In genomic region chr11:40168461-40168860, GRCh38 we compare ENCODE assay signal across 14 cellular contexts.
DNase-seq lines count a peak whose midpoint lies in the region; ATAC-seq and TF ChIP-seq lines count a peak whose summit lies in the region.
"Had no signal": no experiment of that assay in that cellular context is flagged by ENCODE, and none has a peak within 500 bp of the region (broad histone marks: within the 10 kb centered on the region; RNA-seq: fewer than 3 reads in every experiment).

No MANE protein-coding gene starts in this region.

- H3K4me1 Mint-ChIP-seq in naive thymus-derived CD4-positive, alpha-beta T cell, result no peaks in the 10 kb centered on the region
- H3K4me1 Mint-ChIP-seq: activated CD8-positive, alpha-beta memory T cell treated with anti-CD3 and anti-CD28 coated beads, Interleukin-2, amount 10 ng/mL, durations not matched to agents 7 days and 5 days had no signal

- ATAC-seq in GM18508 (IDR thresholded peaks at IDR 0.05; ENCODE audit: insufficient read depth, unreplicated experiment), result peak; percentile 93
- ATAC-seq in GM21381 (IDR thresholded peaks at IDR 0.05; ENCODE audit: unreplicated experiment), result peak; percentile 88
- ATAC-seq in HG03025 (IDR thresholded peaks at IDR 0.05; ENCODE audit: low FRiP score, unreplicated experiment), result peak; percentile 64
- no peak for ATAC-seq in naive thymus-derived CD4-positive, alpha-beta T cell
- no peak for ATAC-seq in HG03280 (IDR thresholded peaks at IDR 0.05; ENCODE audit: unreplicated experiment)
- ATAC-seq: activated CD8-positive, alpha-beta memory T cell treated with anti-CD3 and anti-CD28 coated beads, Interleukin-2, amount 10 ng/mL, durations not matched to agents 7 days and 5 days; foreskin keratinocyte had no signal

- no peak overlapping the region for H3K4me3 Mint-ChIP-seq in naive thymus-derived CD4-positive, alpha-beta T cell
- H3K4me3 Mint-ChIP-seq: activated CD8-positive, alpha-beta memory T cell treated with anti-CD3 and anti-CD28 coated beads, Interleukin-2, amount 10 ng/mL, durations not matched to agents 7 days and 5 days had no signal

- DNase-seq in adrenal gland, result no peak
- no peak for DNase-seq in naive thymus-derived CD4-positive, alpha-beta T cell
- DNase-seq in RWPE1 (ENCODE audit: low spot score), result no peak
- DNase-seq: activated CD8-positive, alpha-beta memory T cell treated with anti-CD3 and anti-CD28 coated beads, Interleukin-2, amount 10 ng/mL, durations not matched to agents 7 days and 5 days; foreskin keratinocyte; kidney; NCI-H2081; tibial artery had no signal

- TF ChIP-seq POLR2A in adrenal gland (IDR thresholded peaks at IDR 0.05), result no peak

- POLR2A ChIA-PET in naive thymus-derived CD4-positive, alpha-beta T cell (lab: Charles Lee), result no interaction called here
- POLR2A ChIA-PET in RWPE1 (lab: Yijun Ruan, JAX; ENCODE audit: low non-redundant PET), result no interaction called here

- no peaks in the 10 kb centered on the region for H3K36me3 Mint-ChIP-seq in naive thymus-derived CD4-positive, alpha-beta T cell
- H3K36me3 Mint-ChIP-seq: activated CD8-positive, alpha-beta memory T cell treated with anti-CD3 and anti-CD28 coated beads, Interleukin-2, amount 10 ng/mL, durations not matched to agents 7 days and 5 days had no signal

- no peak overlapping the region for H3K27ac ChIP-seq in adrenal gland
- H3K27ac ChIP-seq in naive thymus-derived CD4-positive, alpha-beta T cell (ENCODE audit: low read depth, low read length), result no peak overlapping the region
- no peak overlapping the region for H3K27ac ChIP-seq in RWPE1
- H3K27ac ChIP-seq: foreskin keratinocyte, skin epidermis, tibial artery had no signal

- no peak overlapping the region for H3K27ac Mint-ChIP-seq in naive thymus-derived CD4-positive, alpha-beta T cell
- H3K27ac Mint-ChIP-seq: activated CD8-positive, alpha-beta memory T cell treated with anti-CD3 and anti-CD28 coated beads, Interleukin-2, amount 10 ng/mL, durations not matched to agents 7 days and 5 days had no signal

- CTCF ChIA-PET in naive thymus-derived CD4-positive, alpha-beta T cell (lab: Charles Lee), result no interaction called here
- CTCF ChIA-PET in RWPE1 (lab: Yijun Ruan, JAX), result no interaction called here

- no peak overlapping the region for H3K4me3 ChIP-seq in adrenal gland
- H3K4me3 ChIP-seq in naive thymus-derived CD4-positive, alpha-beta T cell (ENCODE audit: low read length), result no peak overlapping the region
- H3K4me3 ChIP-seq: skin epidermis, tibial artery had no signal

- TF ChIP-seq CTCF in adrenal gland (IDR thresholded peaks at IDR 0.05) (no peak), RWPE1 (conservative IDR thresholded peaks at IDR 0.05; ENCODE audit: low read depth) (no peak)

- no peaks in the 10 kb centered on the region for H3K27me3 ChIP-seq in adrenal gland
- H3K27me3 ChIP-seq in naive thymus-derived CD4-positive, alpha-beta T cell (ENCODE audit: control insufficient read depth in 2 of 2, insufficient read depth in 2 of 2, low read length in 2 of 2), result no peaks in the 10 kb centered on the region
- H3K27me3 ChIP-seq: foreskin keratinocyte, tibial artery had no signal

- H3K36me3 ChIP-seq in adrenal gland (replicated peaks in 1 of 2), result no peaks in the 10 kb centered on the region
- no peaks in the 10 kb centered on the region for H3K36me3 ChIP-seq in naive thymus-derived CD4-positive, alpha-beta T cell (ENCODE audit: control insufficient read depth in 2 of 3, insufficient read depth in 3 of 3, low read length in 3 of 3)
- H3K36me3 ChIP-seq: tibial artery had no signal

- H3K4me1 ChIP-seq in adrenal gland (replicated peaks in 1 of 2), result no peaks in the 10 kb centered on the region
- no peaks in the 10 kb centered on the region for H3K4me1 ChIP-seq in naive thymus-derived CD4-positive, alpha-beta T cell (ENCODE audit: control insufficient read depth in 2 of 2, insufficient read depth in 2 of 2, low read length in 2 of 2)
- H3K4me1 ChIP-seq: foreskin keratinocyte, tibial artery had no signal

- intact Hi-C loops in adrenal gland (cut with DNase I), result no loop called here
- intact Hi-C loops in naive thymus-derived CD4-positive, alpha-beta T cell (cut with micrococcal nuclease), result no loop called here

- no peaks in the 10 kb centered on the region for H3K27me3 Mint-ChIP-seq in naive thymus-derived CD4-positive, alpha-beta T cell
- H3K27me3 Mint-ChIP-seq: activated CD8-positive, alpha-beta memory T cell treated with anti-CD3 and anti-CD28 coated beads, Interleukin-2, amount 10 ng/mL, durations not matched to agents 7 days and 5 days had no signal

- peaks cover 3 to 16% (median 8%) of the 10 kb centered on the region in 11 donors for H3K9me3 Mint-ChIP-seq in naive thymus-derived CD4-positive, alpha-beta T cell

- H3K9me3 ChIP-seq in adrenal gland (replicated peaks in 1 of 3), result no peaks in the 10 kb centered on the region
- no peaks in the 10 kb centered on the region for H3K9me3 ChIP-seq in naive thymus-derived CD4-positive, alpha-beta T cell (ENCODE audit: control insufficient read depth in 2 of 3, low read length in 3 of 3)

TF ChIP-seq in PFSK-1, 5 proteins besides CTCF, POLR2A, EP300 and RAD21:
- TF ChIP-seq SIN3A (IDR thresholded peaks at IDR 0.05; ENCODE audit: borderline replicate concordance, insufficient read depth, low read length) (peak; percentile 89; the same call in 1 of the 2 replicates), REST (IDR thresholded peaks at IDR 0.05; ENCODE audit: insufficient read depth in 1 of 2, low read depth in 2 of 2, low read length in 2 of 2) (no peak), POLR2AphosphoS5 (IDR thresholded peaks at IDR 0.05; ENCODE audit: low read depth, low read length) (no peak), TAF1 (IDR thresholded peaks at IDR 0.05; ENCODE audit: borderline replicate concordance, insufficient read depth, low read length) (no peak), FOXP2 (optimal IDR thresholded peaks at IDR 0.05; ENCODE audit: borderline replicate concordance, extremely low read depth, extremely low read length, insufficient read depth) (no peak)
TF ChIP-seq in PFSK-1: peak in this region for 1.

Comparison
In these comparisons a context has a peak if more than half of its experiments do, and no peak if none do; other contexts are left out.
1. ATAC-seq: peak in GM18508 (single experiment), GM21381 (single experiment) and HG03025 (single experiment); none in naive thymus-derived CD4-positive, alpha-beta T cell (single experiment) and HG03280 (single experiment).